ENCODE assay signal across 12 cellular contexts in the genomic region with DNA sequence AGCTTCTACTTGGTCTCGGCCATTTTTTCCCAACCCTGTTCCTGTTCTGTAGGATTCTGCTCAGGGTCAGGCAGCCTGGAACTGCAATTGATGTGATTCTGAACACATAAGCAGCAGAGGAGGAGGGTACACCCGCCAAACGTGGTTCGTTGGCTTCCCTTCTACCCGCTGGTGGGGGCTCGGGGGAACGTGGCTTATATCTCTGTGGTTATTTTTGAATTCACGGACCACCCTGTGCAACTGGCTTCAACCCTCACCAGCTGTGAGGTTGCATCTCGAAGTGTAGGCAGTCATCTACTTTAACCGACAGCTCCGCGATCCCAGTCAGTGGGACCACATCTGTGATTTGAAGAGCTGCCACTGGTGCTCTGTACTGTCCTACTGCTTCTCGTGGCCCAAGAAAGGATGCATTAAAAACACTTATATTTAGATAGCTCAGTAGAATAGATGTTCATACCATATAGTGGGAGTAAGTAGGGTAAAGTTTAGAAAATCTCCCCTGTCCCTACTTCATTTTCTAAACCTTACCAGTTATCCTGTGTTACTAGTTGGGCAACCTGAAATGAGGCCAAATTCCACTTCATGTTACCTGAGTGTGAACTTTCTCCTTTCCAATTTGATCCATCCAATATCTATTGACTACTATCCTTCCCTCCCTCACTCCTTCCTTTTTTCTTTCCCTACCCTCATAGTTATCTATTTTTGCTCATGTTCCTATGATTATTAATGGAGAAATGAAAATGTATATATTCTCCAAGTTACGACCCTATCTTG.
DNase-seq lines count a peak whose midpoint lies in the region; ATAC-seq and TF ChIP-seq lines count a peak whose summit lies in the region.
"Had no signal": no experiment of that assay in that cellular context is flagged by ENCODE, and none has a peak within 500 bp of the region (broad histone marks: within the 10 kb centered on the region; RNA-seq: fewer than 3 reads in every experiment).

No MANE protein-coding gene starts in this region.

- intact Hi-C loops in heart right ventricle (cut with DNase I) = loop anchor here in 6 of 10 donors (5.0 to 10.0 kb wide), 7 partner anchors 84 to 443 kb away; no protein-coding TSS in a partner anchor
- intact Hi-C loops in cardiac septum (cut with DNase I) = loop anchor here (5.0 kb wide), 2 partner anchors 89 to 166 kb away; no protein-coding TSS in a partner anchor

- no peak overlapping the region for H3K4me3 Mint-ChIP-seq in endothelial cell (ENCODE audit: unreplicated experiment)

- 0 out of 2 replicates have a peak overlapping the region, but pooled peaks have one; percentile 61 for H3K4me2 ChIP-seq in KMS-11

- TF ChIP-seq CTCF in heart right ventricle (IDR thresholded peaks at IDR 0.05) (no peak), KMS-11 (conservative IDR thresholded peaks at IDR 0.05; ENCODE audit: low read depth, low read length) (no peak), endothelial cell (IDR thresholded peaks at IDR 0.05; ENCODE audit: unreplicated experiment) (no peak)

- peaks cover 0 to 58% (median 0%) of the 10 kb centered on the region in 7 donors for H3K27me3 ChIP-seq in heart right ventricle
- no peaks in the 10 kb centered on the region for H3K27me3 ChIP-seq in KMS-11 (ENCODE audit: insufficient read depth, low read depth)
- peaks cover 5 to 27% (median 17%) of the 10 kb centered on the region in 5 donors for H3K27me3 ChIP-seq in subcutaneous abdominal adipose tissue (ENCODE audit: control insufficient read depth in 5 of 5, insufficient read depth in 4 of 5, low read length in 5 of 5)

- H3K36me3 Mint-ChIP-seq in endothelial cell (ENCODE audit: low read depth, unreplicated experiment) = no peaks in the 10 kb centered on the region

- peaks cover 14% of the 10 kb centered on the region for H3K79me2 ChIP-seq in KMS-11 (ENCODE audit: insufficient read depth, low read depth)

- WGBS in heart right ventricle, 2 donors = 61 to 68% methylated on average over 14 of the region's 14 CpGs

- H2AFZ ChIP-seq in KMS-11 (ENCODE audit: low read depth) = no peak overlapping the region
- H2AFZ ChIP-seq: PC-9 had no signal

- H3K27me3 Mint-ChIP-seq in endothelial cell (ENCODE audit: unreplicated experiment) = peaks cover 20% of the 10 kb centered on the region

- no peak for DNase-seq in heart right ventricle
- no peak for DNase-seq in cardiac septum (ENCODE audit: low spot score)
- no peak for DNase-seq in endothelial cell (ENCODE audit: low spot score)
- no peak for DNase-seq in NCI-H1694 (lab: John Stamatoyannopoulos, UW)
- no peak for DNase-seq in effector CD8-positive, alpha-beta T cell (lab: John Stamatoyannopoulos, UW)
- DNase-seq: activated gamma-delta T cell, NCI-H446, PC-9, psoas muscle had no signal

- no peaks in the 10 kb centered on the region for H3K9me3 Mint-ChIP-seq in endothelial cell (ENCODE audit: unreplicated experiment)

- peak overlapping the region in 6 of 10 donors; percentile 90 to 99 (median 96) for H3K27ac ChIP-seq in heart right ventricle
- H3K27ac ChIP-seq in KMS-11 = peak overlapping the region; percentile 99; the same call in 1 of the 2 replicates
- peak overlapping the region; percentile 67 for H3K27ac ChIP-seq in subcutaneous abdominal adipose tissue (ENCODE audit: low read depth, low read length)
- H3K27ac ChIP-seq: PC-9 had no signal

- H3K4me3 ChIP-seq in heart right ventricle (no peak overlapping the region), KMS-11 (IDR thresholded peaks at IDR 0.05; ENCODE audit: insufficient read depth, low read depth, low read length) (no peak overlapping the region), subcutaneous abdominal adipose tissue (ENCODE audit: low read depth in 1 of 5, low read length in 5 of 5) (no peak overlapping the region)

- H4K20me1 ChIP-seq in KMS-11 (ENCODE audit: insufficient read depth) = no peaks in the 10 kb centered on the region

- H3K36me3 ChIP-seq in heart right ventricle = no peaks in the 10 kb centered on the region
- H3K36me3 ChIP-seq in KMS-11 (ENCODE audit: insufficient read depth) = no peaks in the 10 kb centered on the region
- H3K36me3 ChIP-seq in subcutaneous abdominal adipose tissue (ENCODE audit: control insufficient read depth in 5 of 5, insufficient read depth in 5 of 5, low read length in 5 of 5) = no peaks in the 10 kb centered on the region

- H3K9me3 ChIP-seq in heart right ventricle (peaks cover 0 to 5% (median 0%) of the 10 kb centered on the region in 11 donors), subcutaneous abdominal adipose tissue (ENCODE audit: control insufficient read depth in 5 of 5, low read length in 5 of 5) (peaks cover 0 to 7% (median 0%) of the 10 kb centered on the region in 5 donors)
- H3K9me3 ChIP-seq: psoas muscle had no signal

- H3K4me1 Mint-ChIP-seq in endothelial cell (ENCODE audit: unreplicated experiment) = peaks cover 28% of the 10 kb centered on the region

- peaks cover 0 to 41% (median 18%) of the 10 kb centered on the region in 9 donors for H3K4me1 ChIP-seq in heart right ventricle
- H3K4me1 ChIP-seq in KMS-11 (ENCODE audit: low read depth, poor library complexity, severe bottlenecking) = peaks cover 13% of the 10 kb centered on the region
- H3K4me1 ChIP-seq in subcutaneous abdominal adipose tissue (ENCODE audit: control insufficient read depth in 5 of 5, insufficient read depth in 5 of 5, low read length in 5 of 5) = peaks cover 7 to 42% (median 31%) of the 10 kb centered on the region in 5 donors

- H3K27ac Mint-ChIP-seq in endothelial cell (ENCODE audit: unreplicated experiment) = peak overlapping the region; percentile 83

- H3K9ac ChIP-seq in KMS-11 (no peak overlapping the region), subcutaneous abdominal adipose tissue (ENCODE audit: low read length in 5 of 5) (no peak overlapping the region)

- no peak for ATAC-seq in heart right ventricle
- no peak for ATAC-seq in activated CD4-positive, CD25-positive, alpha-beta regulatory T cell treated with anti-CD3 and anti-CD28 coated beads, Interleukin-2, amount 50 U/mL, for 24 hours
- ATAC-seq: psoas muscle had no signal
